In genomic region chr18:35024965-35025364, GRCh38 we compare ENCODE assay signal across 12 cellular contexts. TPM values are rescaled to one million over a fixed set of nuclear protein-coding genes. Genes with fewer than 3 reads are reported as not detected.
DNase-seq lines count a peak whose midpoint lies in the region; ATAC-seq and TF ChIP-seq lines count a peak whose summit lies in the region.
"Had no signal": no experiment of that assay in that cellular context is flagged by ENCODE, and none has a peak within 500 bp of the region (broad histone marks: within the 10 kb centered on the region; RNA-seq: fewer than 3 reads in every experiment).

No MANE protein-coding gene starts in this region.

- H3K79me2 ChIP-seq in mammary epithelial cell (ENCODE audit: insufficient read depth, low read length): no peaks in the 10 kb centered on the region
- H3K79me2 ChIP-seq: parathyroid adenoma had no signal

- H3K4me3 Mint-ChIP-seq in MCF 10A (ENCODE audit: unreplicated experiment): no peak overlapping the region
- H3K4me3 Mint-ChIP-seq: activated CD8-positive, alpha-beta memory T cell treated with anti-CD3 and anti-CD28 coated beads, Interleukin-2, amount 10 ng/mL, durations not matched to agents 7 days and 5 days had no signal

- POLR2A ChIA-PET in MCF 10A (lab: Yijun Ruan, JAX): interaction anchor here (0.6 to 1.7 kb wide), 7 partner anchors 17 to 266 kb away, joined by 3 to 11 read pairs (median 3); partner anchors contain the start of genes MAPRE2 and ZNF397

- dilution Hi-C loops in mammary epithelial cell (cut with HindIII; ENCODE audit: low sequenced_read_pairs): no loop called here

- in situ Hi-C loops in mammary epithelial cell (cut with MboI; ENCODE audit: low sequenced_read_pairs in 2 of 2): loop anchor here in 1 of 2 donors (25.0 kb wide), 1 partner anchor 112 kb away; no protein-coding TSS in a partner anchor

- H3K27ac Mint-ChIP-seq in MCF 10A (ENCODE audit: low read depth, unreplicated experiment): no peak overlapping the region
- H3K27ac Mint-ChIP-seq: activated CD8-positive, alpha-beta memory T cell treated with anti-CD3 and anti-CD28 coated beads, Interleukin-2, amount 10 ng/mL, durations not matched to agents 7 days and 5 days had no signal

- H3K9me3 ChIP-seq in mammary epithelial cell (replicated peaks; ENCODE audit: insufficient read depth, low read length): no peaks in the 10 kb centered on the region
- H3K9me3 ChIP-seq: breast epithelium had no signal

- CTCF ChIA-PET in MCF 10A (lab: Yijun Ruan, JAX) (interaction anchor here (0.9 to 3.7 kb wide), 5 partner anchors 15 to 119 kb away, joined by 5 to 21 read pairs (median 9); no protein-coding TSS in a partner anchor), mammary epithelial cell (lab: Charles Lee; ENCODE audit: low non-redundant PET) (interaction anchor here (0.6 kb wide), 1 partner anchor 32 kb away, joined by 4 read pairs; no protein-coding TSS in a partner anchor)

- WGBS in mammary epithelial cell (ENCODE audit: low coverage, missing lambda C conversion rate): 13% methylated on average over 1 of the region's 1 CpG

- no peaks in the 10 kb centered on the region for H4K20me1 ChIP-seq in mammary epithelial cell (ENCODE audit: insufficient read depth, low read length)

- TF ChIP-seq CTCF in MCF 10A (IDR thresholded peaks at IDR 0.05; ENCODE audit: unreplicated experiment) (no peak), mammary epithelial cell (conservative IDR thresholded peaks at IDR 0.05 in 1 of 2, IDR thresholded peaks at IDR 0.05 in 1 of 2; ENCODE audit: extremely low read depth in 1 of 2, insufficient read depth in 1 of 2, low read depth in 1 of 2, low read length in 2 of 2) (no peak), fibroblast of mammary gland (conservative IDR thresholded peaks at IDR 0.05; ENCODE audit: control insufficient read depth, insufficient read depth, low read depth, low read length) (no peak)

- no peak overlapping the region for H3K9ac ChIP-seq in mammary epithelial cell (ENCODE audit: insufficient read depth, low read length)
- H3K9ac ChIP-seq: parathyroid adenoma had no signal

- DNase-seq in MCF 10A (ENCODE audit: unreplicated experiment) (peak; percentile 54), mammary epithelial cell (no peak), fibroblast of mammary gland (ENCODE audit: low read depth) (peak; percentile 89), mucosa of gallbladder (ENCODE audit: low spot score) (peak; percentile 80), activated gamma-delta T cell treated with Interleukin-2 at 50 U/mL for 16 hours (no peak), hippocampal formation (lab: John Stamatoyannopoulos, UW) (no peak)
- DNase-seq: activated CD8-positive, alpha-beta memory T cell treated with anti-CD3 and anti-CD28 coated beads, Interleukin-2, amount 10 ng/mL, durations not matched to agents 7 days and 5 days; AML-193 had no signal

- H3K4me2 ChIP-seq in mammary epithelial cell (ENCODE audit: insufficient read depth, low read depth, low read length): no peak overlapping the region

- intact Hi-C loops in MCF 10A (cut with micrococcal nuclease): no loop called here
- intact Hi-C loops in mammary epithelial cell (cut with micrococcal nuclease): no loop called here

- no peak overlapping the region for H3K27ac ChIP-seq in mammary epithelial cell (ENCODE audit: insufficient read depth, low read depth, low read length)
- H3K27ac ChIP-seq: parathyroid adenoma had no signal

- no peaks in the 10 kb centered on the region for H3K27me3 ChIP-seq in mammary epithelial cell (ENCODE audit: insufficient read depth, low read length)
- H3K27me3 ChIP-seq: breast epithelium had no signal

- H3K4me1 ChIP-seq in mammary epithelial cell (ENCODE audit: insufficient read depth, low read length): no peaks in the 10 kb centered on the region
- H3K4me1 ChIP-seq: breast epithelium, parathyroid adenoma had no signal

- ATAC-seq in HG02610 (IDR thresholded peaks at IDR 0.05; ENCODE audit: unreplicated experiment): no peak
- no peak for ATAC-seq in HG03565 (IDR thresholded peaks at IDR 0.05; ENCODE audit: unreplicated experiment)
- ATAC-seq: activated CD8-positive, alpha-beta memory T cell treated with anti-CD3 and anti-CD28 coated beads, Interleukin-2, amount 10 ng/mL, durations not matched to agents 7 days and 5 days had no signal

- H3K36me3 Mint-ChIP-seq in MCF 10A (ENCODE audit: insufficient read depth, unreplicated experiment): peaks cover 5% of the 10 kb centered on the region
- H3K36me3 Mint-ChIP-seq: activated CD8-positive, alpha-beta memory T cell treated with anti-CD3 and anti-CD28 coated beads, Interleukin-2, amount 10 ng/mL, durations not matched to agents 7 days and 5 days had no signal

- no peak overlapping the region for H3K4me3 ChIP-seq in mammary epithelial cell (replicated peaks in 1 of 3; ENCODE audit: insufficient read depth in 1 of 3, low read depth in 2 of 3, low read length in 3 of 3)
- H3K4me3 ChIP-seq in fibroblast of mammary gland (ENCODE audit: control insufficient read depth, low read depth, low read length): no peak overlapping the region
- H3K4me3 ChIP-seq: breast epithelium had no signal

- H3K4me1 Mint-ChIP-seq in MCF 10A (ENCODE audit: insufficient read depth, unreplicated experiment): peaks cover 2% of the 10 kb centered on the region

- no peaks in the 10 kb centered on the region for H3K36me3 ChIP-seq in mammary epithelial cell (ENCODE audit: insufficient read depth, low read length)
- H3K36me3 ChIP-seq: breast epithelium had no signal

- no peaks in the 10 kb centered on the region for H3K27me3 Mint-ChIP-seq in MCF 10A (ENCODE audit: insufficient read depth, unreplicated experiment)

- no peaks in the 10 kb centered on the region for H3K9me3 Mint-ChIP-seq in MCF 10A (ENCODE audit: unreplicated experiment)

- BruUV-seq in MCF 10A (replicated peaks; lab: Mats Ljungman, UMichigan) (no TSS peak), mammary epithelial cell (replicated peaks; lab: Mats Ljungman, UMichigan) (no TSS peak)

- no peak overlapping the region for H2AFZ ChIP-seq in mammary epithelial cell (ENCODE audit: low read depth, low read length)
- H2AFZ ChIP-seq: parathyroid adenoma had no signal

RNA-seq across cellular contexts. Expression of gene MAPRE2, which starts 16.2 kb away (rescaled TPM):
- 7.0 and 7.7 TPM in 2 replicates for total RNA-seq in MCF 10A (2022)
- 1 to 10 TPM; 5.0 to 7.3 TPM for total RNA-seq in mammary epithelial cell
- polyA plus RNA-seq in mammary epithelial cell: 14.0 TPM
- 51.5 TPM for polyA minus RNA-seq in mammary epithelial cell
- total RNA-seq in mucosa of gallbladder: 75.8 TPM

Comparison
In these comparisons a context has a peak if more than half of its experiments do, and no peak if none do; other contexts are left out.
1. DNase-seq: peak in MCF 10A (single experiment), fibroblast of mammary gland (single experiment) and mucosa of gallbladder (single experiment); none in mammary epithelial cell (single experiment), activated gamma-delta T cell treated with Interleukin-2 at 50 U/mL for 16 hours (single experiment) and hippocampal formation (0 of 2).